ENCODE assay signal across 8 cellular contexts in the genomic region with DNA sequence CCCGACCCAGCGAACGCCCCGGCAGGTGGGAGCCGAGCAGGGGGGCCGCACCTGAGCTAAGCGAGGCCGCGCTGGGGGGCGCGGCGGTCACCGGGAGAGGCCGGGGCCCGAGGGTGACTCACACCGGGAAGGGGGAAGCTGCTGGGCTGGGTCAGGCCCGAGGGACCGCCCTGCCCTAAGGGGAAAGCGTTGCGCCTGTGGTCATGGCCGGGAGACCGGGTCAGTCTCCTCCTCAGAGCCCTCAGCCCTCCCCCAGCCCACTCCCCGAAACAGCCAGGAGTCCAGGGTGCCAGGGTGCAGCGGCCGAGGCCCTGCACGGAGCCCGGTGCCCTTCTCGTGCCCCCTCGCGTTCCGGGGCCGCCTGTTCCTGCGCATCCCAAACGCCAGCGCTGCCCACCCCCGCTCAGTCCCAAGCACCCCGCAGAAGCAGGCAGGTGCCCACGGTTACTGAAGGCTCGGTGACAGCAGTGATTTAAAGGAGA. TPM values are rescaled to one million over a fixed set of nuclear protein-coding genes. Genes with fewer than 3 reads are reported as not detected.
A peak's percentile ranks its signal among the peaks of the same experiment; 100 is the strongest.
DNase-seq lines count a peak whose midpoint lies in the region; ATAC-seq and TF ChIP-seq lines count a peak whose summit lies in the region.

No MANE protein-coding gene starts in this region.

- no peaks in the 10 kb centered on the region for H3K36me3 Mint-ChIP-seq in CD14-positive monocyte
- no peaks in the 10 kb centered on the region for H3K36me3 Mint-ChIP-seq in activated T-helper 17 cell treated with anti-CD3 and anti-CD28 coated beads, Interleukin-2, amount 50 U/mL, for 72 hours (ENCODE audit: low read depth)

- POLR2A ChIA-PET in HEK293 (lab: Yijun Ruan, JAX), result interaction anchor here (1.2 to 2.1 kb wide), 9 partner anchors 12 to 169 kb away, joined by 4 to 27 read pairs (median 7); a partner anchor contains a TSS

- H3K27me3 ChIP-seq in iPS-20b (ENCODE audit: insufficient read depth, low read length) (peaks cover 15% of the 10 kb centered on the region; the same call in 1 of the 2 replicates), subcutaneous abdominal adipose tissue (ENCODE audit: control insufficient read depth in 5 of 5, insufficient read depth in 4 of 5, low read length in 5 of 5) (no peaks in the 10 kb centered on the region)

- no peaks in the 10 kb centered on the region for H3K9me3 Mint-ChIP-seq in CD14-positive monocyte
- H3K9me3 Mint-ChIP-seq in activated T-helper 17 cell treated with anti-CD3 and anti-CD28 coated beads, Interleukin-2, amount 50 U/mL, for 72 hours, result no peaks in the 10 kb centered on the region

- TF ChIP-seq CTCF in CD14-positive monocyte (IDR thresholded peaks at IDR 0.05) (no peak), HEK293 (tag by site-specific recombination; IDR thresholded peaks at IDR 0.05) (no peak)

- H3K9ac ChIP-seq in iPS-20b (ENCODE audit: low read depth, low read length) (no peak overlapping the region), subcutaneous abdominal adipose tissue (ENCODE audit: low read length in 5 of 5) (peak overlapping the region in 3 of 5 donors; percentile 62 to 80 (median 64))

- H3K9me3 ChIP-seq in HEK293 (ENCODE audit: control insufficient read depth, insufficient read depth, low read depth, low read length) (no peaks in the 10 kb centered on the region), iPS-20b (ENCODE audit: insufficient read depth, low read depth, low read length) (no peaks in the 10 kb centered on the region), subcutaneous abdominal adipose tissue (ENCODE audit: control insufficient read depth in 5 of 5, low read length in 5 of 5) (no peaks in the 10 kb centered on the region)

- H3K27me3 Mint-ChIP-seq in CD14-positive monocyte (ENCODE audit: low read depth in 3 of 3), result peaks cover 0 to 6% (median 0%) of the 10 kb centered on the region in 3 donors
- no peaks in the 10 kb centered on the region for H3K27me3 Mint-ChIP-seq in activated T-helper 17 cell treated with anti-CD3 and anti-CD28 coated beads, Interleukin-2, amount 50 U/mL, for 72 hours

- peak overlapping the region in 2 of 7 donors; percentile 41 to 62 for H3K27ac Mint-ChIP-seq in CD14-positive monocyte
- no peak overlapping the region for H3K27ac Mint-ChIP-seq in activated T-helper 17 cell treated with anti-CD3 and anti-CD28 coated beads, Interleukin-2, amount 50 U/mL, for 72 hours

- CTCF ChIA-PET in HEK293 (lab: Yijun Ruan, JAX), result interaction anchor here (0.6 to 4.0 kb wide), 14 partner anchors 8 to 137 kb away, joined by 3 to 35 read pairs (median 6); a partner anchor contains a TSS

- H3K36me3 ChIP-seq in HEK293 (ENCODE audit: control insufficient read depth in 2 of 2, insufficient read depth in 1 of 2, low read length in 2 of 2), result no peaks in the 10 kb centered on the region; a peak in 1 of 3 replicates
- no peaks in the 10 kb centered on the region for H3K36me3 ChIP-seq in iPS-20b (ENCODE audit: insufficient read depth, low read depth, low read length)
- no peaks in the 10 kb centered on the region for H3K36me3 ChIP-seq in subcutaneous abdominal adipose tissue (ENCODE audit: control insufficient read depth in 5 of 5, insufficient read depth in 5 of 5, low read length in 5 of 5)

- intact Hi-C loops in CD14-positive monocyte (cut with micrococcal nuclease), result loop anchor here (1.0 to 10.0 kb wide), 4 partner anchors 21 to 101 kb away; a partner anchor contains a TSS

- H3K4me3 ChIP-seq in HEK293 (ENCODE audit: low read depth, low read length) (peak overlapping the region; percentile 55), iPS-20b (ENCODE audit: low read length) (peak overlapping the region; percentile 51; the same call in 1 of the 2 replicates), subcutaneous abdominal adipose tissue (ENCODE audit: low read depth in 1 of 5, low read length in 5 of 5) (peak overlapping the region in 4 of 5 donors; percentile 39 to 82 (median 64))

- no peak for ATAC-seq in activated T-helper 17 cell treated with anti-CD3 and anti-CD28 coated beads, Interleukin-2, amount 50 U/mL, for 72 hours (replicated peaks)
- ATAC-seq in HG02798 (IDR thresholded peaks at IDR 0.05; ENCODE audit: poor library complexity, unreplicated experiment), result no peak
- ATAC-seq in HG03196 (IDR thresholded peaks at IDR 0.05; ENCODE audit: unreplicated experiment), result no peak

- peak overlapping the region; percentile 64 to 72 for H3K4me3 Mint-ChIP-seq in CD14-positive monocyte
- H3K4me3 Mint-ChIP-seq in activated T-helper 17 cell treated with anti-CD3 and anti-CD28 coated beads, Interleukin-2, amount 50 U/mL, for 72 hours, result peak overlapping the region; percentile 49

- H3K27ac ChIP-seq in HEK293 (ENCODE audit: extremely low read depth, low read depth, low read length) (peak overlapping the region; percentile 86; the same call in 1 of the 2 replicates), iPS-20b (ENCODE audit: low read length) (no peak overlapping the region), subcutaneous abdominal adipose tissue (ENCODE audit: low read depth, low read length) (peak overlapping the region; percentile 37)

- peaks cover 9% of the 10 kb centered on the region for H3K4me1 ChIP-seq in HEK293 (ENCODE audit: control insufficient read depth, insufficient read depth, low read length)
- peaks cover 4% of the 10 kb centered on the region; the same call in 1 of the 2 replicates for H3K4me1 ChIP-seq in iPS-20b (ENCODE audit: insufficient read depth, low read length)
- peaks cover 3 to 35% (median 28%) of the 10 kb centered on the region in 5 donors for H3K4me1 ChIP-seq in subcutaneous abdominal adipose tissue (ENCODE audit: control insufficient read depth in 5 of 5, insufficient read depth in 5 of 5, low read length in 5 of 5)

- H3K4me1 Mint-ChIP-seq in CD14-positive monocyte, result peaks cover 21% of the 10 kb centered on the region
- H3K4me1 Mint-ChIP-seq in activated T-helper 17 cell treated with anti-CD3 and anti-CD28 coated beads, Interleukin-2, amount 50 U/mL, for 72 hours, result no peaks in the 10 kb centered on the region

- DNase-seq in CD14-positive monocyte (ENCODE audit: low spot score) (peak; percentile 79), OCI-M2 (lab: John Stamatoyannopoulos, UW; ENCODE audit: unreplicated experiment) (no peak)

TF ChIP-seq in HEK293, 187 proteins besides CTCF, POLR2A, EP300 and RAD21 (continues in another document):
- no peak for TF ChIP-seq ZNF785 (tag by site-specific recombination; IDR thresholded peaks at IDR 0.05)
- peak; percentile 68 for TF ChIP-seq GLIS2 (tag by site-specific recombination; IDR thresholded peaks at IDR 0.05)
- TF ChIP-seq ZNF521 (tag by site-specific recombination; IDR thresholded peaks at IDR 0.05), result no peak
- no peak for TF ChIP-seq ZNF776 (tag by site-specific recombination; IDR thresholded peaks at IDR 0.05; ENCODE audit: borderline replicate concordance)
- TF ChIP-seq ZNF747 (tag by site-specific recombination; IDR thresholded peaks at IDR 0.05), result no peak
- TF ChIP-seq ZNF433 (tag by site-specific recombination; IDR thresholded peaks at IDR 0.05; ENCODE audit: low read depth), result no peak
- TF ChIP-seq, protein P1, sequence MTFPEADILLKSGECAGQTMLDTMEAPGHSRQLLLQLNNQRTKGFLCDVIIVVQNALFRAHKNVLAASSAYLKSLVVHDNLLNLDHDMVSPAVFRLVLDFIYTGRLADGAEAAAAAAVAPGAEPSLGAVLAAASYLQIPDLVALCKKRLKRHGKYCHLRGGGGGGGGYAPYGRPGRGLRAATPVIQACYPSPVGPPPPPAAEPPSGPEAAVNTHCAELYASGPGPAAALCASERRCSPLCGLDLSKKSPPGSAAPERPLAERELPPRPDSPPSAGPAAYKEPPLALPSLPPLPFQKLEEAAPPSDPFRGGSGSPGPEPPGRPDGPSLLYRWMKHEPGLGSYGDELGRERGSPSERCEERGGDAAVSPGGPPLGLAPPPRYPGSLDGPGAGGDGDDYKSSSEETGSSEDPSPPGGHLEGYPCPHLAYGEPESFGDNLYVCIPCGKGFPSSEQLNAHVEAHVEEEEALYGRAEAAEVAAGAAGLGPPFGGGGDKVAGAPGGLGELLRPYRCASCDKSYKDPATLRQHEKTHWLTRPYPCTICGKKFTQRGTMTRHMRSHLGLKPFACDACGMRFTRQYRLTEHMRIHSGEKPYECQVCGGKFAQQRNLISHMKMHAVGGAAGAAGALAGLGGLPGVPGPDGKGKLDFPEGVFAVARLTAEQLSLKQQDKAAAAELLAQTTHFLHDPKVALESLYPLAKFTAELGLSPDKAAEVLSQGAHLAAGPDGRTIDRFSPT (tag by site-specific recombination; IDR thresholded peaks at IDR 0.05), result peak; percentile 60
- no peak for TF ChIP-seq KLF10 (tag by site-specific recombination; IDR thresholded peaks at IDR 0.05)
- no peak for TF ChIP-seq ZNF791 (tag by site-specific recombination; IDR thresholded peaks at IDR 0.05)
- TF ChIP-seq, protein P2, sequence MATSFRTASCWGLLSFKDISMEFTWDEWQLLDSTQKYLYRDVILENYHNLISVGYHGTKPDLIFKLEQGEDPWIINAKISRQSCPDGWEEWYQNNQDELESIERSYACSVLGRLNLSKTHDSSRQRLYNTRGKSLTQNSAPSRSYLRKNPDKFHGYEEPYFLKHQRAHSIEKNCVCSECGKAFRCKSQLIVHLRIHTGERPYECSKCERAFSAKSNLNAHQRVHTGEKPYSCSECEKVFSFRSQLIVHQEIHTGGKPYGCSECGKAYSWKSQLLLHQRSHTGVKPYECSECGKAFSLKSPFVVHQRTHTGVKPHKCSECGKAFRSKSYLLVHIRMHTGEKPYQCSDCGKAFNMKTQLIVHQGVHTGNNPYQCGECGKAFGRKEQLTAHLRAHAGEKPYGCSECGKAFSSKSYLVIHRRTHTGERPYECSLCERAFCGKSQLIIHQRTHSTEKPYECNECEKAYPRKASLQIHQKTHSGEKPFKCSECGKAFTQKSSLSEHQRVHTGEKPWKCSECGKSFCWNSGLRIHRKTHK (tag by site-specific recombination; IDR thresholded peaks at IDR 0.05), result no peak
- 0 out of 2 replicates have a peak, but pooled peaks have one; percentile 24 for TF ChIP-seq ZBTB8A (tag by site-specific recombination; IDR thresholded peaks at IDR 0.05)
- TF ChIP-seq ZBTB7A (tag by site-specific recombination; IDR thresholded peaks at IDR 0.05; ENCODE audit: low read depth), result peak; percentile 49; the same call in 1 of the 2 replicates
- peak; percentile 56 for TF ChIP-seq ZNF423 (tag by site-specific recombination; IDR thresholded peaks at IDR 0.05)
- TF ChIP-seq ZNF24 (tag by site-specific recombination; IDR thresholded peaks at IDR 0.05), result no peak
- TF ChIP-seq ZBTB21 (tag by site-specific recombination; IDR thresholded peaks at IDR 0.05), result no peak

RNA-seq across cellular contexts. Expression of a gene that starts 0.7 kb away (rescaled TPM):
- polyA plus RNA-seq in CD14-positive monocyte, result 1 to 10 TPM; 1.3 to 1.6 TPM
- total RNA-seq in activated T-helper 17 cell treated with anti-CD3 and anti-CD28 coated beads, Interleukin-2, amount 50 U/mL, for 72 hours, result under 1 TPM; 0.39 to 0.58 TPM

RNA-seq across cellular contexts. Expression of a gene that starts 0.9 kb away (rescaled TPM):
- polyA plus RNA-seq in CD14-positive monocyte, result 1 to 10 TPM; 2.0 to 3.0 TPM
- 1 to 10 TPM; 8.8 to 10.0 TPM for total RNA-seq in activated T-helper 17 cell treated with anti-CD3 and anti-CD28 coated beads, Interleukin-2, amount 50 U/mL, for 72 hours

RNA-seq across cellular contexts. Expression of a gene that starts 17.3 kb away (rescaled TPM):
- not detected for polyA plus RNA-seq in CD14-positive monocyte
- total RNA-seq in activated T-helper 17 cell treated with anti-CD3 and anti-CD28 coated beads, Interleukin-2, amount 50 U/mL, for 72 hours, result not detected

RNA-seq across cellular contexts. Expression of a gene that starts 35.3 kb away (rescaled TPM):
- polyA plus RNA-seq in CD14-positive monocyte, result 1 to 10 TPM; 4.6 to 5.3 TPM
- total RNA-seq in activated T-helper 17 cell treated with anti-CD3 and anti-CD28 coated beads, Interleukin-2, amount 50 U/mL, for 72 hours, result 10 to 100 TPM; 26.6 to 35.5 TPM
